ENCODE assay signal across 19 cellular contexts in genomic region chr20:24585796-24586522, GRCh38.
"Had no signal": no experiment of that assay in that cellular context is flagged by ENCODE, and none has a peak within 500 bp of the region (broad histone marks: within the 10 kb centered on the region; RNA-seq: fewer than 3 reads in every experiment).

No MANE protein-coding gene starts in this region.

- H3K4me2 ChIP-seq: SK-N-SH had no signal

- H3K9ac ChIP-seq: SK-N-SH had no signal

- DNase-seq: IMR-90, Karpas-422, KG1, MG63, NCI-H1092 treated with DMSO at 0.1 percent for 48 hours, NCI-H1436, NCI-H187, NCI-H2029, NCI-H2081 treated with DMSO at 0.1 percent for 48 hours, NCI-H2171, NCI-H226, NCI-H446, NCI-H510A, NCI-H524 treated with DMSO at 0.1 percent for 48 hours, NCI-H69, NCI-H774, Right ventricle myocardium superior, RPMI8226, SK-N-SH had no signal

- H3K9me3 ChIP-seq: MG63, SK-N-SH had no signal

- H3K27me3 ChIP-seq: MG63 had no signal

- H3K36me3 ChIP-seq: MG63 had no signal

- H3K4me3 ChIP-seq: MG63 had no signal
